8 cellular contexts compared by ENCODE assay signal in genomic region chr15:60423540-60423939, GRCh38. TPM values are rescaled to one million over a fixed set of nuclear protein-coding genes. Genes with fewer than 3 reads are reported as not detected.
DNase-seq lines count a peak whose midpoint lies in the region; ATAC-seq, FAIRE-seq and TF ChIP-seq lines count a peak whose summit lies in the region.
"Had no signal": no experiment of that assay in that cellular context is flagged by ENCODE, and none has a peak within 500 bp of the region (broad histone marks: within the 10 kb centered on the region; RNA-seq: fewer than 3 reads in every experiment).

No MANE protein-coding gene starts in this region.

- no peak for TF ChIP-seq POLR2A in Peyer's patch (IDR thresholded peaks at IDR 0.05)

- H3K27me3 Mint-ChIP-seq in CD8-positive, alpha-beta memory T cell: no peaks in the 10 kb centered on the region

- no peak overlapping the region for H3K4me3 Mint-ChIP-seq in CD8-positive, alpha-beta memory T cell

- no peak for TF ChIP-seq CTCF in epithelial cell of esophagus (IDR thresholded peaks at IDR 0.05; ENCODE audit: insufficient read depth, low read depth, low read length, missing control alignments)
- no peak for TF ChIP-seq CTCF in Peyer's patch (IDR thresholded peaks at IDR 0.05)

- CTCF ChIA-PET in CD8-positive, alpha-beta memory T cell (lab: Charles Lee): no interaction called here

- peaks cover 0 to 6% (median 0%) of the 10 kb centered on the region in 3 donors for H3K4me1 Mint-ChIP-seq in CD8-positive, alpha-beta memory T cell

- no peaks in the 10 kb centered on the region for H3K36me3 ChIP-seq in CD8-positive, alpha-beta memory T cell (ENCODE audit: insufficient read depth, low read length)
- peaks cover 0 to 6% (median 0%) of the 10 kb centered on the region in 3 donors for H3K36me3 ChIP-seq in Peyer's patch

- FAIRE-seq in G401.6 (lab: Jason Lieb, UNC): peak; percentile 63

- H3K27ac Mint-ChIP-seq in CD8-positive, alpha-beta memory T cell: peak overlapping the region in 4 of 8 donors; percentile 39 to 58 (median 50)

- H3K4me1 ChIP-seq in CD8-positive, alpha-beta memory T cell (ENCODE audit: insufficient read depth, low read length): no peaks in the 10 kb centered on the region
- no peaks in the 10 kb centered on the region for H3K4me1 ChIP-seq in Peyer's patch

- no peaks in the 10 kb centered on the region for H3K9me3 Mint-ChIP-seq in CD8-positive, alpha-beta memory T cell

- H3K4me3 ChIP-seq in epithelial cell of esophagus (ENCODE audit: low read length): no peak overlapping the region
- H3K4me3 ChIP-seq in CD8-positive, alpha-beta memory T cell (ENCODE audit: low read length): no peak overlapping the region
- no peak overlapping the region for H3K4me3 ChIP-seq in Peyer's patch
- H3K4me3 ChIP-seq: dorsolateral prefrontal cortex had no signal

- H3K27ac ChIP-seq in CD8-positive, alpha-beta memory T cell (ENCODE audit: low read depth, low read length): no peak overlapping the region
- H3K27ac ChIP-seq in Peyer's patch: no peak overlapping the region
- H3K27ac ChIP-seq: dorsolateral prefrontal cortex had no signal

- peak; percentile 29 for DNase-seq in OCI-M1 (lab: John Stamatoyannopoulos, UW)
- peak; percentile 86 for DNase-seq in epithelial cell of esophagus (ENCODE audit: low read depth)
- DNase-seq in putamen (ENCODE audit: low spot score): peak; percentile 51
- DNase-seq in CD8-positive, alpha-beta memory T cell: no peak
- no peak for DNase-seq in Peyer's patch

- peaks cover 0 to 49% (median 14%) of the 10 kb centered on the region in 3 donors for H3K36me3 Mint-ChIP-seq in CD8-positive, alpha-beta memory T cell

- H3K27me3 ChIP-seq in CD8-positive, alpha-beta memory T cell (ENCODE audit: insufficient read depth, low read length, poor library complexity, severe bottlenecking): no peaks in the 10 kb centered on the region
- H3K27me3 ChIP-seq in Peyer's patch: no peaks in the 10 kb centered on the region
- H3K27me3 ChIP-seq: dorsolateral prefrontal cortex had no signal

- no peaks in the 10 kb centered on the region for H3K9me3 ChIP-seq in CD8-positive, alpha-beta memory T cell (ENCODE audit: low read length)
- no peaks in the 10 kb centered on the region for H3K9me3 ChIP-seq in Peyer's patch

- POLR2A ChIA-PET in CD8-positive, alpha-beta memory T cell (lab: Charles Lee): no interaction called here

- no peak for ATAC-seq in GM18873 (IDR thresholded peaks at IDR 0.05; ENCODE audit: low FRiP score, unreplicated experiment)

RNA-seq across cellular contexts. Expression of gene ANXA2, which starts 25.8 kb away (rescaled TPM):
- 100 to 1,000 TPM; 212 to 219 TPM for total RNA-seq in CD8-positive, alpha-beta memory T cell
- 471 TPM for polyA plus RNA-seq in CD8-positive, alpha-beta memory T cell
- 100 to 1,000 TPM; 564 to 802 (median 681) TPM for total RNA-seq in Peyer's patch

RNA-seq across cellular contexts. Expression of gene ICE2, which starts 55.4 kb away (rescaled TPM):
- total RNA-seq in CD8-positive, alpha-beta memory T cell: 10 to 100 TPM; 51.7 to 59.5 TPM
- polyA plus RNA-seq in CD8-positive, alpha-beta memory T cell: 57.5 TPM
- total RNA-seq in Peyer's patch: 10 to 100 TPM; 14.7 to 27.2 (median 19.6) TPM

Comparison
In these comparisons a context has a peak if more than half of its experiments do, and no peak if none do; other contexts are left out.
1. DNase-seq: peak in OCI-M1 (single experiment), epithelial cell of esophagus (single experiment) and putamen (single experiment); none in CD8-positive, alpha-beta memory T cell (0 of 5) and Peyer's patch (0 of 3).